1 cellular context compared by ENCODE assay signal in the genomic region with DNA sequence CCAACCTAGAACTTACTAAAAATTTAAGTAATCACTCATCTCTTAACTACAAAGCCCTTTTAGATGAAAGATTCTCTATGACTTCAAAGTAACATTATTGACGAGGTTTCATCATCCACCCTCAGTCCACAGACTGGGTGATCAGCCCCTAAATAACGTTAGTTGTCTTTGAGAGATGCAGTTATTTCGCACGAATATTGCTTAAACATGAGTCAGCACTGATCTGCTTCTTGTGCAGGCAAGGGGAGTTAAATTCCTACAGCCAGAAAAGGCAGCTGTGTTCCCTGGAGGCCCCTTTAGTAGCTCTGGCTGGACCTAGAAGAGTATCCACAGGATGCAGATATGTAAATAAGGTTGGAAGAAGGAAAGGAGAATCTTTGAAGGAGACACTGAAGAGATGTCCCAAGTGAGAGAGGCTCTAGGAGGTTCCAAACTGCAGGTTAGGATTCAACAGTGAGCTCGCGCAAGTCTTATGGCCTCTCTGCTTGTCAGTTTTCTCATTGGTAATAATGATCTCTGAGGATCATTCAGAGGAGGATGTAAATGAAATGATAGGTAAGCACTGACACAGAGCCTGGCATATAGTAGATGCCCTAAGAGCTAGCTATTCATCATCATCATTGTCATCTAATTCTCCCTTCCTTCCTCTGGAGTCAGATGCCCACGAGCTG.
TF ChIP-seq lines count a peak whose summit lies in the region.

No MANE protein-coding gene starts in this region.

TF ChIP-seq in HepG2, 621 proteins besides CTCF, POLR2A, EP300 and RAD21 (continued from another document):
- TF ChIP-seq ATF4 (CRISPR knock-in tag; IDR thresholded peaks at IDR 0.05): peak in 1 of 2 experiments; percentile 72; a peak in 2 of 4 replicates
- TF ChIP-seq SOX6 (IDR thresholded peaks at IDR 0.05): no peak
- TF ChIP-seq SOX6 (CRISPR knock-in tag; IDR thresholded peaks at IDR 0.05): peak; percentile 15; the same call in 1 of the 2 replicates
- no peak for TF ChIP-seq SIN3A (IDR thresholded peaks at IDR 0.05; ENCODE audit: borderline replicate concordance, low read depth, low read length)
- peak; percentile 71 for TF ChIP-seq TCF7 (IDR thresholded peaks at IDR 0.05; ENCODE audit: low read depth)
- TF ChIP-seq, protein P1, sequence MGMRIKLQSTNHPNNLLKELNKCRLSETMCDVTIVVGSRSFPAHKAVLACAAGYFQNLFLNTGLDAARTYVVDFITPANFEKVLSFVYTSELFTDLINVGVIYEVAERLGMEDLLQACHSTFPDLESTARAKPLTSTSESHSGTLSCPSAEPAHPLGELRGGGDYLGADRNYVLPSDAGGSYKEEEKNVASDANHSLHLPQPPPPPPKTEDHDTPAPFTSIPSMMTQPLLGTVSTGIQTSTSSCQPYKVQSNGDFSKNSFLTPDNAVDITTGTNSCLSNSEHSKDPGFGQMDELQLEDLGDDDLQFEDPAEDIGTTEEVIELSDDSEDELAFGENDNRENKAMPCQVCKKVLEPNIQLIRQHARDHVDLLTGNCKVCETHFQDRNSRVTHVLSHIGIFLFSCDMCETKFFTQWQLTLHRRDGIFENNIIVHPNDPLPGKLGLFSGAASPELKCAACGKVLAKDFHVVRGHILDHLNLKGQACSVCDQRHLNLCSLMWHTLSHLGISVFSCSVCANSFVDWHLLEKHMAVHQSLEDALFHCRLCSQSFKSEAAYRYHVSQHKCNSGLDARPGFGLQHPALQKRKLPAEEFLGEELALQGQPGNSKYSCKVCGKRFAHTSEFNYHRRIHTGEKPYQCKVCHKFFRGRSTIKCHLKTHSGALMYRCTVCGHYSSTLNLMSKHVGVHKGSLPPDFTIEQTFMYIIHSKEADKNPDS (CRISPR knock-in tag; IDR thresholded peaks at IDR 0.05): no peak
- TF ChIP-seq ZNF383 (CRISPR knock-in tag; IDR thresholded peaks at IDR 0.05; ENCODE audit: borderline replicate concordance): no peak
- TF ChIP-seq ZNF605 (CRISPR knock-in tag; IDR thresholded peaks at IDR 0.05): no peak
- TF ChIP-seq YY1 (IDR thresholded peaks at IDR 0.05; ENCODE audit: insufficient read depth, insufficient replicate concordance, low read depth, low read length): no peak
- TF ChIP-seq TRAFD1 (CRISPR knock-in tag; IDR thresholded peaks at IDR 0.05; ENCODE audit: borderline replicate concordance): no peak
